In genomic region chr14:73802431-73803188, GRCh38 we compare ENCODE assay signal across 1 cellular context.
A peak's percentile ranks its signal among the peaks of the same experiment; 100 is the strongest.
TF ChIP-seq lines count a peak whose summit lies in the region.

No MANE protein-coding gene starts in this region.

TF ChIP-seq in HepG2, 621 proteins besides CTCF, POLR2A, EP300 and RAD21 (continued from another document and continues in another):
- TF ChIP-seq TBP (CRISPR knock-in tag; IDR thresholded peaks at IDR 0.05) (no peak), ELF1 (CRISPR knock-in tag; IDR thresholded peaks at IDR 0.05) (peak; percentile 69), PATZ1 (CRISPR knock-in tag; IDR thresholded peaks at IDR 0.05) (no peak), ZNF740 (CRISPR knock-in tag; IDR thresholded peaks at IDR 0.05) (no peak), GATAD2A (CRISPR knock-in tag; IDR thresholded peaks at IDR 0.05) (0 out of 2 replicates have a peak, but pooled peaks have one; percentile 26), ZC3H13 (CRISPR knock-in tag; IDR thresholded peaks at IDR 0.05) (no peak), ZNF574 (CRISPR knock-in tag; IDR thresholded peaks at IDR 0.05) (peak; percentile 44; the same call in 1 of the 2 replicates), HDAC1 (CRISPR knock-in tag; IDR thresholded peaks at IDR 0.05) (peak; percentile 65), PRMT3 (CRISPR knock-in tag; IDR thresholded peaks at IDR 0.05; ENCODE audit: borderline replicate concordance, low read depth) (peak; percentile 77; the same call in 1 of the 2 replicates), ZNF724P (CRISPR knock-in tag; IDR thresholded peaks at IDR 0.05; ENCODE audit: borderline replicate concordance) (0 out of 2 replicates have a peak, but pooled peaks have one; percentile 39), DRAP1 (CRISPR knock-in tag; IDR thresholded peaks at IDR 0.05) (no peak), HNRNPK (IDR thresholded peaks at IDR 0.05; ENCODE audit: low read depth, low read length, poor library complexity, severe bottlenecking) (no peak), ZNF629 (CRISPR knock-in tag; conservative IDR thresholded peaks at IDR 0.05) (no peak), ZBED4 (CRISPR knock-in tag; IDR thresholded peaks at IDR 0.05; ENCODE audit: borderline replicate concordance) (0 out of 2 replicates have a peak, but pooled peaks have one; percentile 21), SMAD9 (CRISPR knock-in tag; IDR thresholded peaks at IDR 0.05) (no peak), ZNF660 (CRISPR knock-in tag; IDR thresholded peaks at IDR 0.05; ENCODE audit: borderline replicate concordance, low read depth) (no peak), ZKSCAN5 (CRISPR knock-in tag; IDR thresholded peaks at IDR 0.05) (peak; percentile 77; the same call in 1 of the 2 replicates), ZNF543 (CRISPR knock-in tag; IDR thresholded peaks at IDR 0.05) (0 out of 2 replicates have a peak, but pooled peaks have one; percentile 43), ZNF746 (CRISPR knock-in tag; IDR thresholded peaks at IDR 0.05) (0 out of 2 replicates have a peak, but pooled peaks have one; percentile 40), ZNF691 (CRISPR knock-in tag; IDR thresholded peaks at IDR 0.05; ENCODE audit: borderline replicate concordance, low read depth) (no peak; the same call in 1 of the 2 replicates), RFX5 (IDR thresholded peaks at IDR 0.05; ENCODE audit: low read depth, low read length) (no peak), RELA (CRISPR knock-in tag; IDR thresholded peaks at IDR 0.05) (0 out of 2 replicates have a peak, but pooled peaks have one; percentile 27), ZNF350 (CRISPR knock-in tag; IDR thresholded peaks at IDR 0.05; ENCODE audit: borderline replicate concordance, low read depth) (0 out of 2 replicates have a peak, but pooled peaks have one; percentile 29), ZZZ3 (CRISPR knock-in tag; IDR thresholded peaks at IDR 0.05; ENCODE audit: borderline replicate concordance) (no peak), TCF7 (IDR thresholded peaks at IDR 0.05; ENCODE audit: low read depth) (no peak), ZNF605 (CRISPR knock-in tag; IDR thresholded peaks at IDR 0.05) (no peak), ATF1 (CRISPR knock-in tag; IDR thresholded peaks at IDR 0.05) (no peak), KLF16 (CRISPR knock-in tag; IDR thresholded peaks at IDR 0.05) (0 out of 4 replicates have a peak, but pooled peaks of 1 of the 2 experiments have one; percentile 25), ZSCAN21 (CRISPR knock-in tag; IDR thresholded peaks at IDR 0.05; ENCODE audit: borderline replicate concordance) (no peak), AKAP8 (CRISPR knock-in tag; IDR thresholded peaks at IDR 0.05) (no peak), DMAP1 (CRISPR knock-in tag; IDR thresholded peaks at IDR 0.05) (no peak), FOXK2 (IDR thresholded peaks at IDR 0.05) (no peak), CCDC6 (CRISPR knock-in tag; IDR thresholded peaks at IDR 0.05) (0 out of 2 replicates have a peak, but pooled peaks have one; percentile 27), ARNT2 (CRISPR knock-in tag; IDR thresholded peaks at IDR 0.05; ENCODE audit: low read depth) (no peak), PTBP1 (IDR thresholded peaks at IDR 0.05; ENCODE audit: low read depth, low read length, poor library complexity, severe bottlenecking) (no peak), ZNF770 (CRISPR knock-in tag; IDR thresholded peaks at IDR 0.05) (peak; percentile 55; the same call in 1 of the 2 replicates), ZNF180 (CRISPR knock-in tag; IDR thresholded peaks at IDR 0.05; ENCODE audit: borderline replicate concordance, low read depth) (no peak), TEAD3 (CRISPR knock-in tag; optimal IDR thresholded peaks at IDR 0.05; ENCODE audit: borderline replicate concordance) (peak; percentile 7), GLI4 (CRISPR knock-in tag; IDR thresholded peaks at IDR 0.05; ENCODE audit: borderline replicate concordance) (0 out of 2 replicates have a peak, but pooled peaks have one; percentile 56), HNRNPLL (IDR thresholded peaks at IDR 0.05; ENCODE audit: low read depth, low read length, poor library complexity, severe bottlenecking) (no peak), ZNF781 (CRISPR knock-in tag; IDR thresholded peaks at IDR 0.05; ENCODE audit: borderline replicate concordance, not compliant biosample characterization) (no peak), ZNF891 (CRISPR knock-in tag; IDR thresholded peaks at IDR 0.05) (no peak), SRSF1 (optimal IDR thresholded peaks at IDR 0.05; ENCODE audit: low read depth, low read length) (no peak), ZNF224 (CRISPR knock-in tag; IDR thresholded peaks at IDR 0.05) (no peak), ZNF773 (CRISPR knock-in tag; IDR thresholded peaks at IDR 0.05; ENCODE audit: borderline replicate concordance) (0 out of 2 replicates have a peak, but pooled peaks have one; percentile 43), THAP11 (CRISPR knock-in tag; IDR thresholded peaks at IDR 0.05) (peak; percentile 13; the same call in 1 of the 2 replicates), ZNF33B (CRISPR knock-in tag; IDR thresholded peaks at IDR 0.05) (no peak), ZBTB46 (CRISPR knock-in tag; IDR thresholded peaks at IDR 0.05; ENCODE audit: borderline replicate concordance) (no peak), ZNF138 (CRISPR knock-in tag; IDR thresholded peaks at IDR 0.05; ENCODE audit: low read depth) (no peak), HES4 (CRISPR knock-in tag; IDR thresholded peaks at IDR 0.05; ENCODE audit: borderline replicate concordance) (no peak), SATB2 (CRISPR knock-in tag; IDR thresholded peaks at IDR 0.05) (no peak), CBX5 (CRISPR knock-in tag; IDR thresholded peaks at IDR 0.05; ENCODE audit: borderline replicate concordance) (no peak), JUN (CRISPR knock-in tag; IDR thresholded peaks at IDR 0.05) (no peak)
